8 cellular contexts compared by ENCODE assay signal in the genomic region with DNA sequence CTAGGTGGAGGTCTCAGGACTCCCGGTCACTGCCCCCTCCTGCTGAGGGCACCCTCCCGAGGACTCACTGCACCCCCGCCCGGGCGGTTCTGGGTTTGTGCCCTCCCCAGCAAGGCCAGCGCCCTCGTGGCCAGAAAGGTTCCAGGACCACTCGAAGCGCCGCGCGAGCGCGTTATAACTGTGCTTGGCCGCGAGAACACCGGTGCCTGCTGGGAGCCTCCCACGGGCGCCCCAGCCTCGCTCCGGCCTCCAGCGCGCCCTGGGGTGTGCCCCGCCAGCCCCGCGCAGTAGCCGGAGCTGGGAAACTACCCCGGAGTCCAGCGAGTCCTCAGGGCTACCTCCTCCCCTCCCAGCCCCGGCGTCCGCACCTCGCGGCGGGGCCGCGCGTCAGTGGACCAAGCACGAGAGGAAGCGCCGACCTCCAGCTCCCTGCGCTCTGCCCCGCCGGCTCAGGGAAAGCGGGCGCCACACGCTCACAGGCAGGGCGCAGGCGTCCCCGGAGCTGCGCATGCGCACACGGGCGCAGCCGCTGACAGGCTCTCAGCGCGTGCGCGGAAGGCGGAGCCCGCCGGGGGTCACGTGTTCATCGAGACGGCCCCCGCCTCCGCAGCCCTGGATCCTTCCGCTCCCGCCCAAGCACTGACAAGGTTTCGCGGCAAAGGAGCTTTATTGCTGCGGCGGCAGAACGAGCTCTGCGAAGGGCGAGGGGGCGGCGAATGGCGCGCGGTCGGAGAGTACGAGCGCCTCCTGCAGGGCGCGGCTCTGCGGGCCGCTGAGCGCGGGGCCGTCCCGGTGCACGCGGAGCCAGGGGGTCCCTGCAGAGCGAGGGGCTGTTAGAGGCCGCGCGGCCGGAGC. TPM values are rescaled to one million over a fixed set of nuclear protein-coding genes. Genes with fewer than 3 reads are reported as not detected.
DNase-seq lines count a peak whose midpoint lies in the region; FAIRE-seq and TF ChIP-seq lines count a peak whose summit lies in the region.

TSS of gene SCO2 (minus strand) at position 495 of the 855 bp plus-strand sequence. CDS start 1,187 bp downstream, outside the sequence.

- H3K4me3 ChIP-seq in H7 (ENCODE audit: insufficient read depth, low read depth, low read length) (peak within 1 kb of the TSS; percentile 86), MM.1S (ENCODE audit: low read length) (peak within 1 kb of the TSS; percentile 88), SJSA1 (peak within 1 kb of the TSS; percentile 53)

- peaks cover 36% of the 10 kb centered on the region for H3K27me3 ChIP-seq in H7 (ENCODE audit: control insufficient read depth, insufficient read depth, low read length)
- no peaks in the 10 kb centered on the region for H3K27me3 ChIP-seq in MM.1S (replicated peaks; ENCODE audit: insufficient read depth, low read length)
- peaks cover 8% of the 10 kb centered on the region for H3K27me3 ChIP-seq in SJSA1 (replicated peaks)

- DNase-seq in G401 (ENCODE audit: low spot score) (peak; percentile 93), H7 (peak; percentile 100), MM.1S (peak; percentile 97), SJSA1 (ENCODE audit: low read depth in 1 of 2, low spot score in 2 of 2) (peak; percentile 96 to 98), frontal cortex (ENCODE audit: low spot score in 2 of 2) (peak; percentile 100), non-pigmented ciliary epithelial cell (ENCODE audit: low read depth) (peak; percentile 82), superior temporal gyrus (ENCODE audit: extremely low spot score) (peak; percentile 97)
- peak; percentile 98 for DNase-seq in activated naive CD4-positive, alpha-beta T cell treated with Interleukin-2 at 50 U/mL for 16 hours

- H3K27ac ChIP-seq in MM.1S (ENCODE audit: low read length) = peak within 1 kb of the TSS; percentile 87
- H3K27ac ChIP-seq in SJSA1 = peak within 1 kb of the TSS; percentile 63

- peak; percentile 42 for TF ChIP-seq CTCF in MM.1S (IDR thresholded peaks at IDR 0.05; ENCODE audit: low read length)

- peaks cover 19% of the 10 kb centered on the region for H3K4me1 ChIP-seq in MM.1S (ENCODE audit: low read length)
- peaks cover 34% of the 10 kb centered on the region for H3K4me1 ChIP-seq in SJSA1 (replicated peaks)

- no peak for FAIRE-seq in frontal cortex (lab: Jason Lieb, UNC)

- in situ Hi-C loops in G401 (cut with HindIII; ENCODE audit: low sequenced_read_pairs) = no loop called here

- peaks cover 26% of the 10 kb centered on the region for H3F3A ChIP-seq in MM.1S (ENCODE audit: insufficient read depth, low read length)

- peak within 1 kb of the TSS; percentile 54 for H2AFZ ChIP-seq in MM.1S (ENCODE audit: low read length)

- peak within 1 kb of the TSS; percentile 91 for H3K4me2 ChIP-seq in MM.1S (ENCODE audit: low read depth, low read length)

- H4K20me1 ChIP-seq in MM.1S (ENCODE audit: insufficient read depth, low read length) = no peaks in the 10 kb centered on the region

- H3K9me3 ChIP-seq in MM.1S (replicated peaks; ENCODE audit: insufficient read depth, low read length) (no peaks in the 10 kb centered on the region), SJSA1 (replicated peaks) (peaks cover 11% of the 10 kb centered on the region)

- peak within 1 kb of the TSS; percentile 92 for H3K9ac ChIP-seq in MM.1S (ENCODE audit: low read length)

- H3K36me3 ChIP-seq in H7 (replicated peaks; ENCODE audit: control insufficient read depth, insufficient read depth, low read length) (peaks cover 5% of the 10 kb centered on the region), MM.1S (replicated peaks; ENCODE audit: insufficient read depth, low read length) (no peaks in the 10 kb centered on the region), SJSA1 (peaks cover 48% of the 10 kb centered on the region)

- peaks cover 39% of the 10 kb centered on the region for H3K79me2 ChIP-seq in MM.1S (ENCODE audit: low read length)

- H3K9me2 ChIP-seq in MM.1S (replicated peaks; ENCODE audit: insufficient read depth, low read length) = no peaks in the 10 kb centered on the region

RNA-seq across cellular contexts. Expression of gene SCO2, which starts in this region (rescaled TPM):
- 4.9 and 6.8 TPM in 2 replicates for total RNA-seq in G401 (2014; rRNA removed; shearing (Covaris generic))
- total RNA-seq in H7 (2014; rRNA removed; shearing (Covaris generic)) = 1.2 TPM in 1 of 2 replicates, not detected in the other
- total RNA-seq in SJSA1 (2014; rRNA removed; shearing (Covaris generic)) = 2.0 and 6.3 TPM in 2 replicates
- 0.82 TPM for total RNA-seq in frontal cortex

Comparison
In these comparisons a context has a peak if more than half of its experiments do, and no peak if none do; other contexts are left out.
1. Peak in every context shown above with its lines: DNase-seq, H3K4me3 ChIP-seq and H3K27ac ChIP-seq.
2. Peak in DNase-seq in frontal cortex; RNA of the gene not detected or under 1 TPM.